In the genomic region with DNA sequence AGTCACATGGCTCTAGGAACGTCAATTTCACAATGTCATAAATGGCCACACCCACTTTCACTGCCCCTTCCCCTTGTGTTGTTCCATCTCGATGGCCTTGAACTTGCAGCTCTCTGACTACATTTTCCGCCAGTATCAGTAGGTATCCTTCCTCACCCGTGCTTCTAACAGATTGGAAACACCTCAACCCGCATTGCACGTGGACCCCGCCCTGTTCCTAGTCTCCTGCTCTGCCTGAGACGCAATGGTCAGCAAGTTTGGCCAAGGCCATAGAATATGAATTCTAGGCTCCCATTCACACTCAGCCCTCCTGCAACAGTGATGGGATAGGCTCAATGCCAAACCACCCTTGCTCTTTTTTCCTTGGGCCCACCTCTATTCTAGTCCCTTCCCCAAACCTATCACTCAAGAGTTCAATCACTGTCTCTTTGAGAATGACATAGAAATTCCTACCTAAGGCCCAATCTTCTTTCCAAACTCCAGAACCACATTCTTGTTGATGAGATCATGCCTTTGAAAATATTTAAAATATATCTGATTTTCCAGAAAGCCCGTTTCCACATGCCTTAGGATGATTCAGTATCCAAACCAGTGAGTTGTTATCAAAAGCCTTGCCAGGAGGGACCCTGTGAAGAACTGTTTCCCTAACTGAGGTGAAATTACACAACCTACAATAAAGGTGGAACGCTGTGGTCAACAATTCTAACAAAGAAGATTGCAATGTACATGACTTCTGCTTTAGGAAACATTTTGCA, we compare ENCODE assay signal across 18 cellular contexts.
A peak's percentile ranks its signal among the peaks of the same experiment; 100 is the strongest.
DNase-seq lines count a peak whose midpoint lies in the region; ATAC-seq and TF ChIP-seq lines count a peak whose summit lies in the region.
"Had no signal": no experiment of that assay in that cellular context is flagged by ENCODE, and none has a peak within 500 bp of the region (broad histone marks: within the 10 kb centered on the region; RNA-seq: fewer than 3 reads in every experiment).

No MANE protein-coding gene starts in this region.

- POLR2A ChIA-PET in SK-N-SH (lab: Yijun Ruan, JAX): no interaction called here

- no peak overlapping the region for H3K4me2 ChIP-seq in SK-N-SH
- H3K4me2 ChIP-seq: BLaER1 had no signal

- H3F3A ChIP-seq in SK-N-SH (replicated peaks; ENCODE audit: insufficient read depth): peaks cover 10% of the 10 kb centered on the region

- TF ChIP-seq RAD21 in SK-N-SH (IDR thresholded peaks at IDR 0.05; ENCODE audit: low read length): no peak

- DNase-seq in ELR (ENCODE audit: low read depth) (peak; percentile 49), SK-N-SH (no peak), epithelial cell of prostate (ENCODE audit: low read depth, low spot score) (no peak), amygdala (lab: John Stamatoyannopoulos, UW) (no peak), BE2C (no peak)
- DNase-seq: activated CD4-positive, alpha-beta memory T cell treated with anti-CD3 and anti-CD28 coated beads for 36 hours; activated naive CD8-positive, alpha-beta T cell treated with anti-CD3 and anti-CD28 coated beads for 36 hours; activated T-cell treated with anti-CD3 and anti-CD28 coated beads, Interleukin-2, amount 50 U/mL, for 48 hours; endodermal cell; Karpas-422; NCI-H1417; NCI-H2171 treated with DMSO at 0.1 percent for 48 hours; NCI-H82; spleen had no signal

- 80% methylated on average over 10 of the region's 10 CpGs for WGBS in SK-N-SH (ENCODE audit: low lambda C conversion rate)
- 84 to 86% methylated on average over 8 to 9 of the region's 10 CpGs for WGBS in mesodermal cell (ENCODE audit: insufficient coverage in 2 of 2), 2 experiments

- H3K4me3 ChIP-seq in SK-N-SH (ENCODE audit: low read depth in 2 of 2, low read length in 1 of 2) (no peak overlapping the region), mesodermal cell (ENCODE audit: extremely low read depth, insufficient read depth, low read length, poor library complexity, severe bottlenecking) (no peak overlapping the region), BE2C (ENCODE audit: low read depth, low read length) (no peak overlapping the region)
- H3K4me3 ChIP-seq: BLaER1, spleen had no signal

- no peak overlapping the region for H3K9ac ChIP-seq in SK-N-SH
- H3K9ac ChIP-seq: BLaER1 had no signal

- H3K4me1 ChIP-seq in SK-N-SH (ENCODE audit: control insufficient read depth in 1 of 2, insufficient read depth in 2 of 2, low read depth in 1 of 2, low read length in 1 of 2) (peaks cover 5 to 20% of the 10 kb centered on the region in 2 experiments; a peak in 3 of 4 replicates), mesodermal cell (ENCODE audit: control insufficient read depth, insufficient read depth, low read length, poor library complexity, severe bottlenecking) (peaks cover 8% of the 10 kb centered on the region), BE2C (no peaks in the 10 kb centered on the region)

- peak in 1 of 2 experiments; percentile 73; a peak in 2 of 4 replicates for TF ChIP-seq EP300 in SK-N-SH (IDR thresholded peaks at IDR 0.05; ENCODE audit: borderline replicate concordance in 1 of 2, low read depth in 1 of 2, low read length in 1 of 2)

- H3K27me3 ChIP-seq in SK-N-SH (ENCODE audit: insufficient read depth): no peaks in the 10 kb centered on the region
- H3K27me3 ChIP-seq in BE2C: no peaks in the 10 kb centered on the region
- H3K27me3 ChIP-seq: BLaER1, spleen had no signal

- H3K9me2 ChIP-seq in SK-N-SH: no peaks in the 10 kb centered on the region

- no peaks in the 10 kb centered on the region for H3K79me2 ChIP-seq in SK-N-SH (ENCODE audit: insufficient read depth)

- no peak overlapping the region for H2AFZ ChIP-seq in SK-N-SH (ENCODE audit: low read depth)

- H4K20me1 ChIP-seq in SK-N-SH (ENCODE audit: insufficient read depth): no peaks in the 10 kb centered on the region
- H4K20me1 ChIP-seq: BLaER1 had no signal

- TF ChIP-seq CTCF in SK-N-SH (IDR thresholded peaks at IDR 0.05): no peak
- TF ChIP-seq CTCF in BE2C (IDR thresholded peaks at IDR 0.05; ENCODE audit: low read depth, low read length): no peak

- H3K36me3 ChIP-seq in SK-N-SH (replicated peaks in 1 of 2; ENCODE audit: control insufficient read depth in 1 of 2, insufficient read depth in 2 of 2, low read length in 1 of 2): no peaks in the 10 kb centered on the region
- H3K36me3 ChIP-seq in mesodermal cell (ENCODE audit: control insufficient read depth, insufficient read depth, low read length): no peaks in the 10 kb centered on the region
- no peaks in the 10 kb centered on the region for H3K36me3 ChIP-seq in BE2C
- H3K36me3 ChIP-seq: BLaER1, spleen had no signal

- ATAC-seq in HG03108 (IDR thresholded peaks at IDR 0.05; ENCODE audit: unreplicated experiment) (no peak), HG03196 (IDR thresholded peaks at IDR 0.05; ENCODE audit: unreplicated experiment) (no peak)

- H3K9me3 ChIP-seq in SK-N-SH (no peaks in the 10 kb centered on the region), mesodermal cell (ENCODE audit: control insufficient read depth, low read length) (no peaks in the 10 kb centered on the region), BE2C (no peaks in the 10 kb centered on the region)
- H3K9me3 ChIP-seq: BLaER1, spleen had no signal

- H3K27ac ChIP-seq in SK-N-SH (ENCODE audit: low read depth in 2 of 2, low read length in 1 of 2) (0 out of 4 replicates have a peak overlapping the region, but pooled peaks of 1 of the 2 experiments have one; percentile 18), epithelial cell of prostate (peak overlapping the region; percentile 56), mesodermal cell (ENCODE audit: low read depth, low read length, severe bottlenecking) (peak overlapping the region; percentile 63)
- H3K27ac ChIP-seq: BLaER1, spleen had no signal

- CTCF ChIA-PET in SK-N-SH (lab: Yijun Ruan, JAX): interaction anchor here (1.2 kb wide), 1 partner anchor 13 kb away, joined by 3 read pairs; no protein-coding TSS in a partner anchor

TF ChIP-seq in SK-N-SH, 30 proteins besides CTCF, POLR2A, EP300 and RAD21:
- peak; percentile 68 for TF ChIP-seq TCF12 (IDR thresholded peaks at IDR 0.05)
- peak; percentile 63 for TF ChIP-seq FOSL2 (IDR thresholded peaks at IDR 0.05; ENCODE audit: borderline replicate concordance, low read depth)
- TF ChIP-seq, protein P1, sequence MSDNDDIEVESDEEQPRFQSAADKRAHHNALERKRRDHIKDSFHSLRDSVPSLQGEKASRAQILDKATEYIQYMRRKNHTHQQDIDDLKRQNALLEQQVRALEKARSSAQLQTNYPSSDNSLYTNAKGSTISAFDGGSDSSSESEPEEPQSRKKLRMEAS (IDR thresholded peaks at IDR 0.05; ENCODE audit: low read depth): 0 out of 2 replicates have a peak, but pooled peaks have one; percentile 21
- TF ChIP-seq, protein P2, sequence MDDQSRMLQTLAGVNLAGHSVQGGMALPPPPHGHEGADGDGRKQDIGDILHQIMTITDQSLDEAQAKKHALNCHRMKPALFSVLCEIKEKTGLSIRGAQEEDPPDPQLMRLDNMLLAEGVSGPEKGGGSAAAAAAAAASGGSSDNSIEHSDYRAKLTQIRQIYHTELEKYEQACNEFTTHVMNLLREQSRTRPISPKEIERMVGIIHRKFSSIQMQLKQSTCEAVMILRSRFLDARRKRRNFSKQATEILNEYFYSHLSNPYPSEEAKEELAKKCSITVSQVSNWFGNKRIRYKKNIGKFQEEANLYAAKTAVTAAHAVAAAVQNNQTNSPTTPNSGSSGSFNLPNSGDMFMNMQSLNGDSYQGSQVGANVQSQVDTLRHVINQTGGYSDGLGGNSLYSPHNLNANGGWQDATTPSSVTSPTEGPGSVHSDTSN (IDR thresholded peaks at IDR 0.05): peak; percentile 78
- TF ChIP-seq NFIC (IDR thresholded peaks at IDR 0.05; ENCODE audit: borderline replicate concordance): peak; percentile 37; the same call in 1 of the 2 replicates
- TF ChIP-seq TEAD4 (IDR thresholded peaks at IDR 0.05; ENCODE audit: borderline replicate concordance, insufficient read depth): 0 out of 2 replicates have a peak, but pooled peaks have one; percentile 21
- peak; percentile 61 for TF ChIP-seq JUND (IDR thresholded peaks at IDR 0.05)
- no peak for TF ChIP-seq RFX5 (IDR thresholded peaks at IDR 0.05; ENCODE audit: low read length)
- TF ChIP-seq GABPA (IDR thresholded peaks at IDR 0.05; ENCODE audit: low read depth): no peak
